ENCODE assay signal across 1 cellular context in genomic region chr6:33711140-33712129, GRCh38.
TF ChIP-seq lines count a peak whose summit lies in the region.

TSS of gene UQCC2 (minus strand) at chr6:33711700. CDS start at chr6:33711686, 14 bp downstream.

TF ChIP-seq in K562, 482 proteins besides CTCF, POLR2A, EP300 and RAD21 (continued from another document and continues in another):
- no peak for TF ChIP-seq TSHZ1 (CRISPR knock-in tag; IDR thresholded peaks at IDR 0.05)
- peak; percentile 96 for TF ChIP-seq MGA (IDR thresholded peaks at IDR 0.05)
- TF ChIP-seq POU5F1 (IDR thresholded peaks at IDR 0.05; ENCODE audit: borderline replicate concordance, low read depth, low read length, partially characterized antibody), result peak; percentile 17
- 0 out of 2 replicates have a peak, but pooled peaks have one; percentile 49 for TF ChIP-seq ZNF175 (CRISPR knock-in tag; IDR thresholded peaks at IDR 0.05; ENCODE audit: low read depth)
- TF ChIP-seq E2F1 (CRISPR knock-in tag; IDR thresholded peaks at IDR 0.05), result peak; percentile 99
- TF ChIP-seq CCAR2 (IDR thresholded peaks at IDR 0.05; ENCODE audit: low read depth, low read length), result no peak
- TF ChIP-seq CREB3L1 (IDR thresholded peaks at IDR 0.05; ENCODE audit: borderline replicate concordance, low read depth), result no peak
- peak; percentile 76; the same call in 1 of the 2 replicates for TF ChIP-seq ELF2 (CRISPR knock-in tag; IDR thresholded peaks at IDR 0.05)
- no peak; the same call in 1 of the 2 replicates for TF ChIP-seq PTRF (tag; IDR thresholded peaks at IDR 0.05)
- no peak for TF ChIP-seq ZNF274 (IDR thresholded peaks at IDR 0.05; ENCODE audit: borderline replicate concordance, low read depth, low read length)
- TF ChIP-seq PHF20 (IDR thresholded peaks at IDR 0.05; ENCODE audit: partially characterized antibody), result no peak
- TF ChIP-seq ZKSCAN3 (CRISPR knock-in tag; IDR thresholded peaks at IDR 0.05), result no peak
- 0 out of 2 replicates have a peak, but pooled peaks have one; percentile 24 for TF ChIP-seq CBFA2T2 (conservative IDR thresholded peaks at IDR 0.05)
- TF ChIP-seq L3MBTL2 (IDR thresholded peaks at IDR 0.05), result peak; percentile 97
- TF ChIP-seq ATF6 (CRISPR knock-in tag; IDR thresholded peaks at IDR 0.05), result peak; percentile 95; the same call in 1 of the 2 replicates
- TF ChIP-seq ADNP (tag; IDR thresholded peaks at IDR 0.05), result no peak
- no peak for TF ChIP-seq TARDBP (IDR thresholded peaks at IDR 0.05)
- peak; percentile 100 for TF ChIP-seq POLR2G (IDR thresholded peaks at IDR 0.05; ENCODE audit: low read depth, low read length)
- 0 out of 2 replicates have a peak, but pooled peaks have one; percentile 58 for TF ChIP-seq ZNF644 (tag; IDR thresholded peaks at IDR 0.05; ENCODE audit: low read depth)
- no peak for TF ChIP-seq PPARD (CRISPR knock-in tag; IDR thresholded peaks at IDR 0.05)
- no peak for TF ChIP-seq HES1 (IDR thresholded peaks at IDR 0.05; ENCODE audit: low read depth)
- TF ChIP-seq MEIS2 (IDR thresholded peaks at IDR 0.05; ENCODE audit: partially characterized antibody), result peak; percentile 79
- no peak for TF ChIP-seq CBX2 (IDR thresholded peaks at IDR 0.05; ENCODE audit: insufficient read depth, low read length, poor library complexity, severe bottlenecking)
- TF ChIP-seq RBM15 (IDR thresholded peaks at IDR 0.05; ENCODE audit: insufficient read depth, low read length), result no peak
- peak; percentile 17; the same call in 1 of the 2 replicates for TF ChIP-seq ZNF12 (CRISPR knock-in tag; IDR thresholded peaks at IDR 0.05)
- TF ChIP-seq HEY1 (CRISPR knock-in tag; IDR thresholded peaks at IDR 0.05; ENCODE audit: borderline replicate concordance), result no peak
- TF ChIP-seq GATAD2B (IDR thresholded peaks at IDR 0.05; ENCODE audit: borderline replicate concordance), result peak; percentile 75; the same call in 1 of the 2 replicates
- no peak for TF ChIP-seq SIRT6 (IDR thresholded peaks at IDR 0.05; ENCODE audit: low read depth, low read length)
- no peak for TF ChIP-seq ZNF217 (CRISPR knock-in tag; IDR thresholded peaks at IDR 0.05)
- TF ChIP-seq MIER1 (IDR thresholded peaks at IDR 0.05; ENCODE audit: low read depth), result no peak
- TF ChIP-seq ZNF184 (CRISPR knock-in tag; IDR thresholded peaks at IDR 0.05), result no peak
- peak; percentile 70 for TF ChIP-seq SMC3 (conservative IDR thresholded peaks at IDR 0.05; ENCODE audit: insufficient read depth, low read depth, low read length)
- no peak for TF ChIP-seq ZFP91 (CRISPR knock-in tag; IDR thresholded peaks at IDR 0.05)
- peak; percentile 57; the same call in 1 of the 2 replicates for TF ChIP-seq STAG1 (CRISPR knock-in tag; IDR thresholded peaks at IDR 0.05; ENCODE audit: borderline replicate concordance)
- TF ChIP-seq SP1 (CRISPR knock-in tag; IDR thresholded peaks at IDR 0.05), result peak; percentile 95
- peak; percentile 92; the same call in 1 of the 2 replicates for TF ChIP-seq ZNF395 (CRISPR knock-in tag; IDR thresholded peaks at IDR 0.05)
